Comparison of ENCODE assay signal across 8 cellular contexts in genomic region chr6:53348436-53349208, GRCh38. TPM values are rescaled to one million over a fixed set of nuclear protein-coding genes. Genes with fewer than 3 reads are reported as not detected.
DNase-seq lines count a peak whose midpoint lies in the region; ATAC-seq and TF ChIP-seq lines count a peak whose summit lies in the region.

A gene with protein sequence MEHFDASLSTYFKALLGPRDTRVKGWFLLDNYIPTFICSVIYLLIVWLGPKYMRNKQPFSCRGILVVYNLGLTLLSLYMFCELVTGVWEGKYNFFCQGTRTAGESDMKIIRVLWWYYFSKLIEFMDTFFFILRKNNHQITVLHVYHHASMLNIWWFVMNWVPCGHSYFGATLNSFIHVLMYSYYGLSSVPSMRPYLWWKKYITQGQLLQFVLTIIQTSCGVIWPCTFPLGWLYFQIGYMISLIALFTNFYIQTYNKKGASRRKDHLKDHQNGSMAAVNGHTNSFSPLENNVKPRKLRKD (minus strand): TSS chr6:53348950. CDS start chr6:53295699, 53,251 bp downstream.

- ATAC-seq in GM19351 (IDR thresholded peaks at IDR 0.05; ENCODE audit: unreplicated experiment) (peak; percentile 66), HG03521 (IDR thresholded peaks at IDR 0.05; ENCODE audit: unreplicated experiment) (peak; percentile 74)

- 0 to 1% methylated on average over 34 to 46 of the region's 89 CpGs for WGBS in lower leg skin, 2 donors

- no peak for TF ChIP-seq POLR2A in lower leg skin (IDR thresholded peaks at IDR 0.05)

- TF ChIP-seq CTCF in lower leg skin (IDR thresholded peaks at IDR 0.05), result no peak

- peak within 1 kb of the TSS; percentile 94 for H3K27ac ChIP-seq in BLaER1

- peaks cover 57% of the 10 kb centered on the region for H3K4me1 ChIP-seq in BLaER1

- intact Hi-C loops in lower leg skin (cut with DNase I; ENCODE audit: low total_unique reads), result no loop called here

- no peaks in the 10 kb centered on the region for H3K27me3 ChIP-seq in BLaER1

- peak within 1 kb of the TSS; percentile 95 for H3K9ac ChIP-seq in BLaER1

- H3K4me2 ChIP-seq in BLaER1, result peak within 1 kb of the TSS; percentile 93

- H3K4me3 ChIP-seq in BLaER1 (peak within 1 kb of the TSS; percentile 99), lower leg skin (ENCODE audit: low read depth, poor library complexity, severe bottlenecking) (peak within 1 kb of the TSS; percentile 80)

- no peaks in the 10 kb centered on the region for H3K9me3 ChIP-seq in BLaER1

- H4K20me1 ChIP-seq in BLaER1, result peaks cover 49% of the 10 kb centered on the region

- DNase-seq in NCI-H748 treated with DMSO at 0.1 percent for 48 hours (lab: John Stamatoyannopoulos, UW) (peak; percentile 93), dermis microvascular lymphatic vessel endothelial cell (ENCODE audit: low read depth in 2 of 2) (peak; percentile 97 to 100), lower leg skin (ENCODE audit: low spot score in 2 of 2) (peak; percentile 96 to 99)
- peak; percentile 97 for DNase-seq in activated CD4-positive, alpha-beta T cell treated with anti-CD3 and anti-CD28 coated beads, Interleukin-2, amount 50 U/mL, for 4 hours
- DNase-seq in stimulated activated CD4-positive, alpha-beta T cell treated with anti-CD3 and anti-CD28 coated beads, Interleukin-4, amount 100 ng/mL, for 48 hours (ENCODE audit: low read depth in 2 of 2), result peak; percentile 97 to 98

- peaks cover 16% of the 10 kb centered on the region; the same call in 1 of the 2 replicates for H3K36me3 ChIP-seq in BLaER1

RNA-seq across cellular contexts. Expression of the gene that starts here (rescaled TPM):
- total RNA-seq in dermis microvascular lymphatic vessel endothelial cell, result 76.3 and 83.2 TPM in 2 replicates
- 10 to 100 TPM; 20.7 to 45.0 (median 38.8) TPM for total RNA-seq in lower leg skin

Comparison
In these comparisons a context has a peak if more than half of its experiments do, and no peak if none do; other contexts are left out.
1. Peak in every context shown above with its lines: DNase-seq, ATAC-seq, H3K4me3 ChIP-seq and H3K27ac ChIP-seq.